2 cellular contexts compared by ENCODE assay signal in the genomic region with DNA sequence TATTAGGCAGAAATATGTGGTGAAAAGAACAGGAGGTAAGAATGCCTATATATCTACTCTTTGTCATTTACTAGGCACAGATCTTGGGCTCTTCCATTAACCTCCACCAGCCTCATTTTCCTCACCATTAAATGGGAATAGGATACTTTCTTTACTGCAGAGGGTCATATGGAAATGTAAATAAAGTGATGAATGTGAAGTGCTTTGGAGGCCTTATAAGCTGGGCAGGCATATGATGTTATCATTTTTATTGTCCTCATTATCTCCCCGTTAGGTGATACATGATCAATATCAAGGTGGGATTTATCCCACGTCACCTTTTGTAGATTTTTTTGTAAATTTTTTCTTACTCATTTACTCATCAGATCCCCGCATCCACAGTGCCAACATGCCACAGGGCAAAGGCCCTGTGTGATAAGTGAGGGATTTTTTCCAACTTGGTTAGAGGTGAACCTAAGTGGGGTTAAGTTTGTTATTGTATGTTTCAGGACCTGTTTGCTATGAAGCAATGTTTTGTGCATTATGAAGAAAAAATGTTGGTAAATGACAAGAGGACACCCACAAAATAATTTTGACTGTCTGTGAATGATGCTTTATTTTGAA.
A peak's percentile ranks its signal among the peaks of the same experiment; 100 is the strongest.
TF ChIP-seq lines count a peak whose summit lies in the region.

No MANE protein-coding gene starts in this region.

TF ChIP-seq in liver, 16 proteins besides CTCF, POLR2A, EP300 and RAD21 (continued from another document):
- TF ChIP-seq, protein P1, sequence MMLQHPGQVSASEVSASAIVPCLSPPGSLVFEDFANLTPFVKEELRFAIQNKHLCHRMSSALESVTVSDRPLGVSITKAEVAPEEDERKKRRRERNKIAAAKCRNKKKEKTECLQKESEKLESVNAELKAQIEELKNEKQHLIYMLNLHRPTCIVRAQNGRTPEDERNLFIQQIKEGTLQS (IDR thresholded peaks at IDR 0.05): peak; percentile 23
- TF ChIP-seq FOXA2 (IDR thresholded peaks at IDR 0.05) (peak; percentile 31), JUND (IDR thresholded peaks at IDR 0.05) (peak in 1 of 2 donors; percentile 73), SP1 (IDR thresholded peaks at IDR 0.05) (peak; percentile 79), HNF4A (conservative IDR thresholded peaks at IDR 0.05) (peak; percentile 82 to 89), NR2F2 (IDR thresholded peaks at IDR 0.05) (peak; percentile 13), HNF4G (IDR thresholded peaks at IDR 0.05) (peak; percentile 11)
- TF ChIP-seq, protein P2, sequence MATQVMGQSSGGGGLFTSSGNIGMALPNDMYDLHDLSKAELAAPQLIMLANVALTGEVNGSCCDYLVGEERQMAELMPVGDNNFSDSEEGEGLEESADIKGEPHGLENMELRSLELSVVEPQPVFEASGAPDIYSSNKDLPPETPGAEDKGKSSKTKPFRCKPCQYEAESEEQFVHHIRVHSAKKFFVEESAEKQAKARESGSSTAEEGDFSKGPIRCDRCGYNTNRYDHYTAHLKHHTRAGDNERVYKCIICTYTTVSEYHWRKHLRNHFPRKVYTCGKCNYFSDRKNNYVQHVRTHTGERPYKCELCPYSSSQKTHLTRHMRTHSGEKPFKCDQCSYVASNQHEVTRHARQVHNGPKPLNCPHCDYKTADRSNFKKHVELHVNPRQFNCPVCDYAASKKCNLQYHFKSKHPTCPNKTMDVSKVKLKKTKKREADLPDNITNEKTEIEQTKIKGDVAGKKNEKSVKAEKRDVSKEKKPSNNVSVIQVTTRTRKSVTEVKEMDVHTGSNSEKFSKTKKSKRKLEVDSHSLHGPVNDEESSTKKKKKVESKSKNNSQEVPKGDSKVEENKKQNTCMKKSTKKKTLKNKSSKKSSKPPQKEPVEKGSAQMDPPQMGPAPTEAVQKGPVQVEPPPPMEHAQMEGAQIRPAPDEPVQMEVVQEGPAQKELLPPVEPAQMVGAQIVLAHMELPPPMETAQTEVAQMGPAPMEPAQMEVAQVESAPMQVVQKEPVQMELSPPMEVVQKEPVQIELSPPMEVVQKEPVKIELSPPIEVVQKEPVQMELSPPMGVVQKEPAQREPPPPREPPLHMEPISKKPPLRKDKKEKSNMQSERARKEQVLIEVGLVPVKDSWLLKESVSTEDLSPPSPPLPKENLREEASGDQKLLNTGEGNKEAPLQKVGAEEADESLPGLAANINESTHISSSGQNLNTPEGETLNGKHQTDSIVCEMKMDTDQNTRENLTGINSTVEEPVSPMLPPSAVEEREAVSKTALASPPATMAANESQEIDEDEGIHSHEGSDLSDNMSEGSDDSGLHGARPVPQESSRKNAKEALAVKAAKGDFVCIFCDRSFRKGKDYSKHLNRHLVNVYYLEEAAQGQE (IDR thresholded peaks at IDR 0.05): peak; percentile 69

TF ChIP-seq in HepG2, 621 proteins besides CTCF, POLR2A, EP300 and RAD21 (continued from another document):
- TF ChIP-seq, protein P3, sequence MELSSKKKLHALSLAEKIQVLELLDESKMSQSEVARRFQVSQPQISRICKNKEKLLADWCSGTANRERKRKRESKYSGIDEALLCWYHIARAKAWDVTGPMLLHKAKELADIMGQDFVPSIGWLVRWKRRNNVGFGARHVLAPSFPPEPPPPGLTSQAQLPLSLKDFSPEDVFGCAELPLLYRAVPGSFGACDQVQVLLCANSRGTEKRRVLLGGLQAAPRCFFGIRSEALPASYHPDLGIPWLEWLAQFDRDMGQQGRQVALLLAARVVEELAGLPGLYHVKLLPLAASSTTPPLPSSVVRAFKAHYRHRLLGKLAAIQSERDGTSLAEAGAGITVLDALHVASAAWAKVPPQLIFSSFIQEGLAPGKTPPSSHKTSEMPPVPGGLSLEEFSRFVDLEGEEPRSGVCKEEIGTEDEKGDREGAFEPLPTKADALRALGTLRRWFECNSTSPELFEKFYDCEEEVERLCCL (CRISPR knock-in tag; IDR thresholded peaks at IDR 0.05; ENCODE audit: borderline replicate concordance): no peak
- TF ChIP-seq ZNF530 (CRISPR knock-in tag; IDR thresholded peaks at IDR 0.05; ENCODE audit: low read depth) (no peak), ZNF792 (CRISPR knock-in tag; IDR thresholded peaks at IDR 0.05) (no peak), CBX5 (CRISPR knock-in tag; IDR thresholded peaks at IDR 0.05; ENCODE audit: borderline replicate concordance) (no peak), NFIB (CRISPR knock-in tag; IDR thresholded peaks at IDR 0.05; ENCODE audit: borderline replicate concordance) (no peak), ZEB1 (IDR thresholded peaks at IDR 0.05; ENCODE audit: insufficient replicate concordance, low read depth) (no peak)
